In genomic region chr6:81051952-81052351, GRCh38 we compare ENCODE assay signal across 25 cellular contexts.
"Had no signal": no experiment of that assay in that cellular context is flagged by ENCODE, and none has a peak within 500 bp of the region (broad histone marks: within the 10 kb centered on the region; RNA-seq: fewer than 3 reads in every experiment).

No MANE protein-coding gene starts in this region.

- H3K27ac Mint-ChIP-seq: naive thymus-derived CD4-positive, alpha-beta T cell; nephron; progenitor cell of endocrine pancreas; stimulated activated effector memory CD8-positive, alpha-beta T cell treated with anti-CD3 and anti-CD28 coated beads, Interleukin-12 subunit alpha, Interleukin-12 subunit beta, amount 100 ng/mL, for 72 hours; stimulated activated naive CD8-positive, alpha-beta T cell treated with anti-CD3 and anti-CD28 coated beads, Interleukin-15, Interleukin-2, amounts not matched to agents 100 ng/mL and 50 ng/mL, for 24 hours had no signal

- H3K36me3 ChIP-seq: left ventricle myocardium inferior, ovary, right atrium auricular region, suprapubic skin, thoracic aorta, tibial artery, upper lobe of right lung had no signal

- ATAC-seq: mucosa of descending colon; naive thymus-derived CD4-positive, alpha-beta T cell; sciatic nerve; stimulated activated effector memory CD8-positive, alpha-beta T cell treated with anti-CD3 and anti-CD28 coated beads, Interleukin-12 subunit alpha, Interleukin-12 subunit beta, amount 100 ng/mL, for 72 hours; upper lobe of right lung had no signal

- H3K27ac ChIP-seq: left ventricle myocardium inferior, ovary, right atrium auricular region, skin epidermis, suprapubic skin, thoracic aorta, tibial artery, upper lobe of right lung had no signal

- H3K9me3 Mint-ChIP-seq: nephron; stimulated activated naive CD8-positive, alpha-beta T cell treated with anti-CD3 and anti-CD28 coated beads, Interleukin-15, Interleukin-2, amounts not matched to agents 100 ng/mL and 50 ng/mL, for 24 hours had no signal

- H3K4me3 ChIP-seq: left ventricle myocardium inferior, lung, mucosa of descending colon, ovary, right atrium auricular region, skin epidermis, suprapubic skin, thoracic aorta, tibial artery, upper lobe of right lung had no signal

- H3K36me3 Mint-ChIP-seq: naive thymus-derived CD4-positive, alpha-beta T cell; stimulated activated effector memory CD8-positive, alpha-beta T cell treated with anti-CD3 and anti-CD28 coated beads, Interleukin-12 subunit alpha, Interleukin-12 subunit beta, amount 100 ng/mL, for 72 hours had no signal

- H3K27me3 Mint-ChIP-seq: naive thymus-derived CD4-positive, alpha-beta T cell; progenitor cell of endocrine pancreas; stimulated activated naive CD8-positive, alpha-beta T cell treated with anti-CD3 and anti-CD28 coated beads, Interleukin-15, Interleukin-2, amounts not matched to agents 100 ng/mL and 50 ng/mL, for 24 hours had no signal

- DNase-seq: hippocampal formation; islet precursor cell; left ventricle myocardium inferior; midbrain; mucosa of descending colon; naive thymus-derived CD4-positive, alpha-beta T cell; ovary; stimulated activated CD4-positive, alpha-beta T cell treated with anti-CD3 and anti-CD28 coated beads, Interleukin-12 subunit alpha, Interleukin-12 subunit beta, amount 100 ng/mL, for 4 hours; stimulated activated CD4-positive, alpha-beta T cell treated with anti-CD3 and anti-CD28 coated beads, Interleukin-15, amount 100 ng/mL, for 24 hours; stimulated activated CD4-positive, alpha-beta T cell treated with anti-CD3 and anti-CD28 coated beads, Interleukin-4, amount 100 ng/mL, for 24 hours; stimulated activated naive CD4-positive, alpha-beta T cell; tibial artery; trophoblast cell; upper lobe of right lung had no signal

- FAIRE-seq: urothelium cell line had no signal

- H3K4me1 Mint-ChIP-seq: naive thymus-derived CD4-positive, alpha-beta T cell; nephron; stimulated activated effector memory CD8-positive, alpha-beta T cell treated with anti-CD3 and anti-CD28 coated beads, Interleukin-12 subunit alpha, Interleukin-12 subunit beta, amount 100 ng/mL, for 72 hours had no signal

- H3K9me3 ChIP-seq: left ventricle myocardium inferior, mucosa of descending colon, ovary, right atrium auricular region, suprapubic skin, thoracic aorta, tibial artery, upper lobe of right lung had no signal

- H3K4me3 Mint-ChIP-seq: naive thymus-derived CD4-positive, alpha-beta T cell; nephron; stimulated activated effector memory CD8-positive, alpha-beta T cell treated with anti-CD3 and anti-CD28 coated beads, Interleukin-12 subunit alpha, Interleukin-12 subunit beta, amount 100 ng/mL, for 72 hours; stimulated activated naive CD8-positive, alpha-beta T cell treated with anti-CD3 and anti-CD28 coated beads, Interleukin-15, Interleukin-2, amounts not matched to agents 100 ng/mL and 50 ng/mL, for 24 hours had no signal

- H3K4me1 ChIP-seq: left ventricle myocardium inferior, right atrium auricular region, suprapubic skin, upper lobe of right lung had no signal

- H3K27me3 ChIP-seq: ovary, right atrium auricular region, suprapubic skin, tibial artery, upper lobe of right lung had no signal
